ENCODE assay signal across 8 cellular contexts in the genomic region with DNA sequence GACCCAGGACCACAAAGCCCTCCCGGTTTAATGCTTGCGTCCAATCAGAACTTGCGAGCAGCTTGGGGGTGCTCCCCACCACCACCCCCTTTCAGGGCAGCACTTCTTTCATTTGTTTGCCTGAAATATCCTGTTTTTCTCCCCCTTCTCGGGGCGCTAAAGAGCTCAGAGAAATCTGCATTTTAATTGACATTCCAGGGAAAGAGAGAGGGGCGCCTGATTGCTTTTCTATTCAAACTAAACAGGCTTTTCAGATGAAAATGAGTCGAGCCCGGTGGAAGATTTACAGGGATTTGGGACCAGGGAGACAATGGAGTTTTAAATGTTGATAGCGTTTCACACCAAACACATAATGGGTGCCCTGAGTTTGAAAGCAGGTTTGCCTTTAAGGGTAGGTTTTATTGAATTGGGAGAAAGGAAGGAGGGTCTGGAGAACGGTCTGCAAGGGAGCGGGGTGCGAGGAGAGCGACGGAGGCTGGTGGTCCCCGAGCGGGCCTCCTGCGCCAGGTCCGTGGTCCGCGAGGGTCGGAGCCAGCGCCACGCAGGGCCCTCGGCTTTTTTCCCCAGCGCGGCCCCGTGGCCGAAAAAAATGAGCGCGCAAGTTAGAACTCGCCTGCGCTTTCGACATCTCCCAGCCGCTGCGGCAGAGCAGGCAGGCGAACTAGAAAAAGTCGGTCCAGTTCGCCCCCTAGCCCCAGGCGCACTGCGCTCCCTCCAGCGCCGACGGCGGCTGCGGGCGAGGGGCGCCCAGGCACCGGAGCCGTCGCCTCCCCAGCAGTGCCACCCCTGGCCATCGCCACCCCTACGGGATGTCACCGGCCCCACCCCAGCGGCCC. TPM values are rescaled to one million over a fixed set of nuclear protein-coding genes. Genes with fewer than 3 reads are reported as not detected.
DNase-seq lines count a peak whose midpoint lies in the region; ATAC-seq, FAIRE-seq and TF ChIP-seq lines count a peak whose summit lies in the region.

No MANE protein-coding gene starts in this region.

- peak overlapping the region; percentile 66 for H3K27ac ChIP-seq in RWPE1

- ATAC-seq in omental fat pad (ENCODE audit: low FRiP score), result peak; percentile 45
- ATAC-seq in GM18861 (IDR thresholded peaks at IDR 0.05; ENCODE audit: unreplicated experiment), result no peak
- no peak for ATAC-seq in HG03342 (IDR thresholded peaks at IDR 0.05; ENCODE audit: unreplicated experiment)
- no peak for ATAC-seq in HG02852 (IDR thresholded peaks at IDR 0.05; ENCODE audit: unreplicated experiment)

- TF ChIP-seq CTCF in D721Med (IDR thresholded peaks at IDR 0.05; ENCODE audit: insufficient read depth, missing control alignments), result peak; percentile 37
- TF ChIP-seq CTCF in RWPE1 (conservative IDR thresholded peaks at IDR 0.05; ENCODE audit: low read depth), result peak; percentile 38
- no peak for TF ChIP-seq CTCF in omental fat pad (IDR thresholded peaks at IDR 0.05)

- POLR2A ChIA-PET in RWPE1 (lab: Yijun Ruan, JAX; ENCODE audit: low non-redundant PET), result no interaction called here

- intact Hi-C loops in cardiac septum (cut with DNase I), result no loop called here

- CTCF ChIA-PET in RWPE1 (lab: Yijun Ruan, JAX), result no interaction called here

- DNase-seq in D721Med (ENCODE audit: insufficient read length, low spot score), result no peak
- peak; percentile 86 for DNase-seq in RWPE1 (ENCODE audit: low spot score)
- peak; percentile 50 for DNase-seq in cardiac septum (ENCODE audit: low spot score)
- DNase-seq in omental fat pad (ENCODE audit: low spot score), result no peak
- no peak for DNase-seq in HCEC 1CT

- no peak for FAIRE-seq in D721Med (lab: Jason Lieb, UNC)

RNA-seq across cellular contexts. Expression of gene FGFR2, which starts 1.4 kb away (rescaled TPM):
- total RNA-seq in cardiac septum (0.19 TPM), omental fat pad (1 to 10 TPM; 2.0 to 8.4 (median 2.4) TPM)

Comparison
In these comparisons a context has a peak if more than half of its experiments do, and no peak if none do; other contexts are left out.
1. DNase-seq: peak in RWPE1 (single experiment) and cardiac septum (single experiment); none in D721Med (single experiment), omental fat pad (single experiment) and HCEC 1CT (single experiment).
2. CTCF ChIP-seq: peak in D721Med (single experiment) and RWPE1 (single experiment); none in omental fat pad (0 of 3).